Comparison of ENCODE assay signal across 32 cellular contexts in genomic region chr14:103662029-103662428, GRCh38.
"Had no signal": no experiment of that assay in that cellular context is flagged by ENCODE, and none has a peak within 500 bp of the region (broad histone marks: within the 10 kb centered on the region; RNA-seq: fewer than 3 reads in every experiment).

No MANE protein-coding gene starts in this region.

- H3K27me3 ChIP-seq: adrenal gland, cardiac muscle cell, dorsolateral prefrontal cortex, right atrium auricular region, stomach, thyroid gland, upper lobe of left lung, vagina had no signal

- ATAC-seq: mucosa of descending colon; psoas muscle; stimulated activated memory B cell treated with anti-CD40 and anti-IgM and Interleukin-4, amounts not matched to agents 10 μg/mL and 1 μg/mL and 100 μg/mL, for 72 hours; T-helper 17 cell had no signal

- H3K9me3 ChIP-seq: adrenal gland, left ventricle myocardium inferior, mucosa of descending colon, psoas muscle, right atrium auricular region, stomach, thyroid gland, upper lobe of left lung, vagina had no signal

- H3K4me3 ChIP-seq: adrenal gland, cardiac muscle cell, coronary artery, dorsolateral prefrontal cortex, left ventricle myocardium inferior, lung, mucosa of descending colon, psoas muscle, right atrium auricular region, smooth muscle cell, stomach, thyroid gland, upper lobe of left lung, vagina had no signal

- H3K9me3 Mint-ChIP-seq: activated naive CD4-positive, alpha-beta T cell treated with anti-CD3 and anti-CD28 coated beads for 36 hours; activated naive CD8-positive, alpha-beta T cell treated with anti-CD3 and anti-CD28 coated beads for 36 hours; activated T-helper 1 cell treated with anti-CD3 and anti-CD28 coated beads, Interleukin-12 subunit alpha, Interleukin-12 subunit beta, Interleukin-2, Interleukin-4 antibody, amounts not matched to agents 30 ng/mL and 10 ng/mL and 1 ng/mL, durations not matched to agents 14 hours and 24 hours and 36 hours; brain; nephron progenitor cell; stimulated activated memory B cell treated with anti-CD40 and anti-IgM and Interleukin-4, amounts not matched to agents 10 μg/mL and 1 μg/mL and 100 μg/mL, for 72 hours had no signal

- H3K27ac ChIP-seq: adrenal gland, cardiac muscle cell, coronary artery, left ventricle myocardium inferior, parathyroid adenoma, psoas muscle, right atrium auricular region, stomach, thyroid gland, upper lobe of left lung, vagina had no signal

- H3K4me3 Mint-ChIP-seq: activated naive CD4-positive, alpha-beta T cell treated with anti-CD3 and anti-CD28 coated beads for 36 hours; activated naive CD8-positive, alpha-beta T cell treated with anti-CD3 and anti-CD28 coated beads for 36 hours; activated T-helper 1 cell treated with anti-CD3 and anti-CD28 coated beads, Interleukin-12 subunit alpha, Interleukin-12 subunit beta, Interleukin-2, Interleukin-4 antibody, amounts not matched to agents 30 ng/mL and 10 ng/mL and 1 ng/mL, durations not matched to agents 14 hours and 24 hours and 36 hours; brain; nephron progenitor cell; stimulated activated memory B cell treated with anti-CD40 and anti-IgM and Interleukin-4, amounts not matched to agents 10 μg/mL and 1 μg/mL and 100 μg/mL, for 72 hours; T-helper 17 cell had no signal

- H3K4me2 ChIP-seq: smooth muscle cell had no signal

- DNase-seq: activated naive CD4-positive, alpha-beta T cell treated with anti-CD3 and anti-CD28 coated beads for 36 hours; activated naive CD8-positive, alpha-beta T cell treated with anti-CD3 and anti-CD28 coated beads for 36 hours; activated T-cell treated with anti-CD3 and anti-CD28 coated beads for 4 hours; adrenal gland; cerebellar nuclear complex; dorsolateral prefrontal cortex; effector memory CD4-positive, alpha-beta T cell; foreskin melanocyte; left ventricle myocardium inferior; mesendoderm; mucosa of descending colon; nephron progenitor cell; nucleus accumbens; psoas muscle; stimulated activated CD4-positive, alpha-beta T cell treated with anti-CD3 and anti-CD28 coated beads, Interleukin-1b, Interleukin-23, amount 100 ng/mL, for 48 hours; stimulated activated CD4-positive, alpha-beta T cell treated with anti-CD3 and anti-CD28 coated beads, Interleukin-4, amount 100 ng/mL, for 4 hours; stimulated activated CD8-positive, alpha-beta memory T cell treated with anti-CD3 and anti-CD28 coated beads, Interleukin-4, amount 100 ng/mL, for 48 hours; stomach; T-helper 17 cell; T1000; thyroid gland; upper lobe of left lung had no signal

- H3K9ac ChIP-seq: parathyroid adenoma had no signal

- H3K4me1 ChIP-seq: adrenal gland, parathyroid adenoma, psoas muscle, thyroid gland, vagina had no signal

- H3K4me1 Mint-ChIP-seq: brain; nephron progenitor cell; stimulated activated memory B cell treated with anti-CD40 and anti-IgM and Interleukin-4, amounts not matched to agents 10 μg/mL and 1 μg/mL and 100 μg/mL, for 72 hours; T-helper 17 cell had no signal

- H3K27me3 Mint-ChIP-seq: activated naive CD8-positive, alpha-beta T cell treated with anti-CD3 and anti-CD28 coated beads for 36 hours; stimulated activated memory B cell treated with anti-CD40 and anti-IgM and Interleukin-4, amounts not matched to agents 10 μg/mL and 1 μg/mL and 100 μg/mL, for 72 hours; T-helper 17 cell had no signal

- H2AFZ ChIP-seq: parathyroid adenoma had no signal

- H3K27ac Mint-ChIP-seq: activated naive CD4-positive, alpha-beta T cell treated with anti-CD3 and anti-CD28 coated beads for 36 hours; activated naive CD8-positive, alpha-beta T cell treated with anti-CD3 and anti-CD28 coated beads for 36 hours; activated T-helper 1 cell treated with anti-CD3 and anti-CD28 coated beads, Interleukin-12 subunit alpha, Interleukin-12 subunit beta, Interleukin-2, Interleukin-4 antibody, amounts not matched to agents 30 ng/mL and 10 ng/mL and 1 ng/mL, durations not matched to agents 14 hours and 24 hours and 36 hours; nephron progenitor cell; stimulated activated memory B cell treated with anti-CD40 and anti-IgM and Interleukin-4, amounts not matched to agents 10 μg/mL and 1 μg/mL and 100 μg/mL, for 72 hours; T-helper 17 cell had no signal
